In genomic region chr11:62888406-62888805, GRCh38 we compare ENCODE assay signal across 2 cellular contexts.
TF ChIP-seq lines count a peak whose summit lies in the region.

No MANE protein-coding gene starts in this region.

TF ChIP-seq in HCT116, 20 proteins besides CTCF, POLR2A, EP300 and RAD21:
- TF ChIP-seq JUND (IDR thresholded peaks at IDR 0.05) (no peak), CEBPB (IDR thresholded peaks at IDR 0.05; ENCODE audit: low read depth) (no peak), POLR2AphosphoS5 (IDR thresholded peaks at IDR 0.05; ENCODE audit: low read depth, low read length) (0 out of 2 replicates have a peak, but pooled peaks have one; percentile 33), TCF7L2 (IDR thresholded peaks at IDR 0.05; ENCODE audit: borderline replicate concordance, extremely low read depth, insufficient read depth, insufficient read length) (no peak), ZFX (IDR thresholded peaks at IDR 0.05) (no peak)

TF ChIP-seq in GM12878, 131 proteins besides CTCF, POLR2A, EP300 and RAD21:
- no peak; the same call in 1 of the 2 replicates for TF ChIP-seq POLR2AphosphoS2 (IDR thresholded peaks at IDR 0.05; ENCODE audit: low read depth, low read length)
- no peak for TF ChIP-seq STAT3 (IDR thresholded peaks at IDR 0.05; ENCODE audit: low read depth, low read length)
- TF ChIP-seq SUZ12 (IDR thresholded peaks at IDR 0.05; ENCODE audit: unreplicated experiment) = no peak
- TF ChIP-seq ZNF274 (IDR thresholded peaks at IDR 0.05; ENCODE audit: insufficient read depth, insufficient read length) = no peak
